Comparison of ENCODE assay signal across 8 cellular contexts in genomic region chr16:81885976-81886586, GRCh38.
DNase-seq lines count a peak whose midpoint lies in the region; ATAC-seq and TF ChIP-seq lines count a peak whose summit lies in the region.

No MANE protein-coding gene starts in this region.

- TF ChIP-seq CTCF in epithelial cell of proximal tubule (conservative IDR thresholded peaks at IDR 0.05; ENCODE audit: low read depth, low read length), result peak; percentile 84
- peak; percentile 58 for TF ChIP-seq CTCF in parathyroid adenoma (IDR thresholded peaks at IDR 0.05)

- no peak overlapping the region for H3K4me3 ChIP-seq in epithelial cell of proximal tubule (ENCODE audit: low read depth, low read length)
- H3K4me3 ChIP-seq in parathyroid adenoma (ENCODE audit: low read depth, low read length), result no peak overlapping the region
- H3K4me3 ChIP-seq in MG63, result no peak overlapping the region

- POLR2A ChIA-PET in HEK293T (lab: Yijun Ruan, JAX), result no interaction called here

- DNase-seq in activated CD4-positive, alpha-beta T cell treated with anti-CD3 and anti-CD28 coated beads for 48 hours, result peak; percentile 38
- DNase-seq in activated CD4-positive, alpha-beta T cell treated with anti-CD3 and anti-CD28 coated beads for 1 hour, result no peak
- DNase-seq in HEK293T (ENCODE audit: extremely low spot score) (peak; percentile 71), RPMI8226 (peak; percentile 35), epithelial cell of proximal tubule (ENCODE audit: low read depth) (no peak), MG63 (no peak)

- H3K79me2 ChIP-seq in parathyroid adenoma, result no peaks in the 10 kb centered on the region

- no peak overlapping the region for H3K4me2 ChIP-seq in parathyroid adenoma (ENCODE audit: low read length)

- no peak overlapping the region for H2AFZ ChIP-seq in parathyroid adenoma

- H3K27ac ChIP-seq in parathyroid adenoma, result no peak overlapping the region

- no peaks in the 10 kb centered on the region for H3K9me3 ChIP-seq in parathyroid adenoma (ENCODE audit: control insufficient read depth, low read length)
- H3K9me3 ChIP-seq in MG63, result no peaks in the 10 kb centered on the region

- H3K36me3 ChIP-seq in parathyroid adenoma (ENCODE audit: control insufficient read depth, insufficient read depth, low read length) (no peaks in the 10 kb centered on the region), MG63 (no peaks in the 10 kb centered on the region)

- CTCF ChIA-PET in HEK293T (lab: Yijun Ruan, JAX), result interaction anchor here (0.6 to 1.1 kb wide), 4 partner anchors 12 to 452 kb away, joined by 3 to 5 read pairs (median 4); no protein-coding TSS in a partner anchor

- H3K27me3 ChIP-seq in parathyroid adenoma (ENCODE audit: control insufficient read depth, insufficient read depth, low read length) (no peaks in the 10 kb centered on the region), MG63 (no peaks in the 10 kb centered on the region)

- no peak overlapping the region for H3K9ac ChIP-seq in parathyroid adenoma

- ATAC-seq in HG02870 (IDR thresholded peaks at IDR 0.05; ENCODE audit: unreplicated experiment), result no peak

- no peaks in the 10 kb centered on the region for H3K4me1 ChIP-seq in parathyroid adenoma

TF ChIP-seq in HEK293T, 16 proteins besides CTCF, POLR2A, EP300 and RAD21:
- no peak for TF ChIP-seq L3MBTL2 (conservative IDR thresholded peaks at IDR 0.05)
- no peak for TF ChIP-seq ELF4 (IDR thresholded peaks at IDR 0.05)
- no peak for TF ChIP-seq TARDBP (IDR thresholded peaks at IDR 0.05)
- TF ChIP-seq NFRKB (IDR thresholded peaks at IDR 0.05), result no peak
- TF ChIP-seq CTBP1 (IDR thresholded peaks at IDR 0.05; ENCODE audit: borderline replicate concordance), result no peak
- TF ChIP-seq PKNOX1 (IDR thresholded peaks at IDR 0.05), result no peak
- TF ChIP-seq HDGF (IDR thresholded peaks at IDR 0.05; ENCODE audit: borderline replicate concordance), result no peak
- no peak for TF ChIP-seq LEF1 (IDR thresholded peaks at IDR 0.05; ENCODE audit: borderline replicate concordance)
- no peak for TF ChIP-seq FOXM1 (IDR thresholded peaks at IDR 0.05; ENCODE audit: borderline replicate concordance)
- no peak for TF ChIP-seq ZNF384 (IDR thresholded peaks at IDR 0.05)
- TF ChIP-seq SUZ12 (IDR thresholded peaks at IDR 0.05), result no peak
- no peak for TF ChIP-seq SP1 (IDR thresholded peaks at IDR 0.05)
- no peak for TF ChIP-seq ARNT (IDR thresholded peaks at IDR 0.05)

Comparison
In these comparisons a context has a peak if more than half of its experiments do, and no peak if none do; other contexts are left out.
1. DNase-seq: peak in activated CD4-positive, alpha-beta T cell treated with anti-CD3 and anti-CD28 coated beads for 48 hours (single experiment), HEK293T (single experiment) and RPMI8226 (single experiment); none in activated CD4-positive, alpha-beta T cell treated with anti-CD3 and anti-CD28 coated beads for 1 hour (single experiment), epithelial cell of proximal tubule (single experiment) and MG63 (single experiment).